15 cellular contexts compared by ENCODE assay signal in genomic region chr5:32018476-32019436, GRCh38.
DNase-seq lines count a peak whose midpoint lies in the region; ATAC-seq, FAIRE-seq and TF ChIP-seq lines count a peak whose summit lies in the region.
"Had no signal": no experiment of that assay in that cellular context is flagged by ENCODE, and none has a peak within 500 bp of the region (broad histone marks: within the 10 kb centered on the region; RNA-seq: fewer than 3 reads in every experiment).

No MANE protein-coding gene starts in this region.

- DNase-seq in astrocyte (ENCODE audit: low read depth) (peak; percentile 22), left ventricle myocardium superior (no peak), spleen (peak; percentile 62), NCI-H748 (lab: John Stamatoyannopoulos, UW; ENCODE audit: unreplicated experiment) (no peak), GOT3 (lab: John Stamatoyannopoulos, UW) (no peak), GM19240 (ENCODE audit: insufficient read length, low spot score) (no peak), EL (no peak)
- DNase-seq: brain microvascular endothelial cell; CD4-positive, alpha-beta memory T cell; NCI-H187; PC-3 had no signal

- H3K27ac ChIP-seq in astrocyte (ENCODE audit: low read depth, low read length), result no peak overlapping the region
- H3K27ac ChIP-seq in spleen, result peak overlapping the region in 4 of 8 donors; percentile 22 to 37 (median 25)
- H3K27ac ChIP-seq: brain microvascular endothelial cell had no signal

- no peaks in the 10 kb centered on the region for H4K20me1 ChIP-seq in astrocyte (ENCODE audit: insufficient read depth, low read length)

- TF ChIP-seq POLR2A in spleen (IDR thresholded peaks at IDR 0.05), result no peak

- H3K4me3 Mint-ChIP-seq in astrocyte (ENCODE audit: unreplicated experiment), result no peak overlapping the region
- H3K4me3 Mint-ChIP-seq: neural crest cell had no signal

- intact Hi-C loops in left ventricle myocardium superior (cut with micrococcal nuclease), result no loop called here
- intact Hi-C loops in spleen (cut with DNase I; ENCODE audit: low total_unique reads), result no loop called here

- H3K36me3 ChIP-seq in astrocyte (ENCODE audit: insufficient read depth, low read length) (no peaks in the 10 kb centered on the region), spleen (no peaks in the 10 kb centered on the region)
- H3K36me3 ChIP-seq: brain microvascular endothelial cell, HAP-1 had no signal

- peak overlapping the region; percentile 63 for H3K4me2 ChIP-seq in astrocyte (ENCODE audit: low read length)

- H3K27me3 ChIP-seq in astrocyte (ENCODE audit: insufficient read depth, low read length) (no peaks in the 10 kb centered on the region), spleen (replicated peaks in 1 of 7) (no peaks in the 10 kb centered on the region)
- H3K27me3 ChIP-seq: brain microvascular endothelial cell had no signal

- peaks cover 5% of the 10 kb centered on the region for H3K27me3 Mint-ChIP-seq in astrocyte (ENCODE audit: low read depth, unreplicated experiment)
- H3K27me3 Mint-ChIP-seq: IgD-negative memory B cell had no signal

- H3K9me3 ChIP-seq in astrocyte (ENCODE audit: insufficient read depth, low read depth, low read length) (no peaks in the 10 kb centered on the region), spleen (no peaks in the 10 kb centered on the region)
- H3K9me3 ChIP-seq: HAP-1 had no signal

- FAIRE-seq in astrocyte (lab: Jason Lieb, UNC), result no peak

- H3K4me1 Mint-ChIP-seq in astrocyte (ENCODE audit: low read depth, unreplicated experiment), result peaks cover 12% of the 10 kb centered on the region

- WGBS in spleen, 5 donors, result 72 to 80% (median 77%) methylated on average over 14 of the region's 14 CpGs

- H3K4me3 ChIP-seq in astrocyte (ENCODE audit: insufficient read depth, low read depth, low read length) (no peak overlapping the region), spleen (no peak overlapping the region)
- H3K4me3 ChIP-seq: HAP-1 had no signal

- H3K27ac Mint-ChIP-seq in astrocyte (ENCODE audit: unreplicated experiment), result no peak overlapping the region
- H3K27ac Mint-ChIP-seq: CD4-positive, alpha-beta memory T cell; IgD-negative memory B cell had no signal

- H3K9me3 Mint-ChIP-seq in astrocyte (ENCODE audit: unreplicated experiment), result no peaks in the 10 kb centered on the region
- H3K9me3 Mint-ChIP-seq: CD4-positive, alpha-beta memory T cell; IgD-negative memory B cell; neural crest cell had no signal

- ATAC-seq in HG02678 (IDR thresholded peaks at IDR 0.05; ENCODE audit: unreplicated experiment) (peak; percentile 34), left ventricle myocardium superior (peak; percentile 19)
- ATAC-seq: PC-3 had no signal

- peaks cover 4% of the 10 kb centered on the region for H3K36me3 Mint-ChIP-seq in astrocyte (ENCODE audit: low read depth, unreplicated experiment)
- H3K36me3 Mint-ChIP-seq: CD4-positive, alpha-beta memory T cell; IgD-negative memory B cell had no signal

- H3K4me1 ChIP-seq in astrocyte (ENCODE audit: insufficient read depth, low read length) (peaks cover 5% of the 10 kb centered on the region), spleen (peaks cover 0 to 26% (median 4%) of the 10 kb centered on the region in 6 donors)

- no peak overlapping the region for H3K9ac ChIP-seq in astrocyte (ENCODE audit: low read length)

- no peaks in the 10 kb centered on the region for H3K79me2 ChIP-seq in astrocyte (ENCODE audit: insufficient read depth, low read length)

- TF ChIP-seq CTCF in astrocyte (IDR thresholded peaks at IDR 0.05; ENCODE audit: insufficient read depth, low read depth, low read length) (no peak), spleen (IDR thresholded peaks at IDR 0.05 in 8 of 11, conservative IDR thresholded peaks at IDR 0.05 in 3 of 11) (no peak)

- peak overlapping the region; percentile 59 for H2AFZ ChIP-seq in astrocyte (ENCODE audit: low read depth, low read length)

Comparison
In these comparisons a context has a peak if more than half of its experiments do, and no peak if none do; other contexts are left out.
1. DNase-seq: peak in astrocyte (single experiment) and spleen (single experiment); none in left ventricle myocardium superior (single experiment), NCI-H748 (single experiment), GOT3 (single experiment), GM19240 (single experiment) and EL (single experiment).